Comparison of ENCODE assay signal across 8 cellular contexts in the genomic region with DNA sequence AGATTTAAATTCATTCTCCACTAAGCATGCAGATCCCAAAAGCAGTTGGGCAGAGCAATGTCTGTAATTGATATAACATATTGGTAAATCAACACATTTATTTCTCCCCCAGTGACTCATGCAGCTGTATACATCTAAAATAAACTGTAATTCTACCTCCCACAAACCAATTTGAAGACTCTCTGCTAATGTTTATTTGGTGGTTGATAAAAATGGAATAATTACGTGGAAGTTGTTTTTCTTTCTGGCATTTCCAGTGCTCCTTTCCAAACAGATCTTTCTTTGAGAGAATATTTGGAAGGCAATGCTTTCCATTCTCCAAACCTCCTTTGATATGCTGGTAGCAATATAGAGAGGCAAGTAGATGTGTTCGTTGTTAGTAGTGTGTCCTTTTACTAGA.
"Had no signal": no experiment of that assay in that cellular context is flagged by ENCODE, and none has a peak within 500 bp of the region (broad histone marks: within the 10 kb centered on the region; RNA-seq: fewer than 3 reads in every experiment).

No MANE protein-coding gene starts in this region.

- H3K9me3 Mint-ChIP-seq: GM23338 had no signal

- H3K27ac ChIP-seq: HL-60 had no signal

- H3K4me1 ChIP-seq: HAP-1 had no signal

- DNase-seq: H7, IMR-90, KG1 had no signal

- H3K27ac Mint-ChIP-seq: GM23338 had no signal

- H3K4me3 ChIP-seq: GM23338, HAP-1, K562 had no signal

- ATAC-seq: GM23338, HepG2, K562 had no signal

- H3K4me2 ChIP-seq: GM23338 had no signal

- H2AFZ ChIP-seq: GM23338 had no signal

- H3K9me3 ChIP-seq: HAP-1 had no signal

- H3K4me3 Mint-ChIP-seq: GM23338 had no signal

- H3K4me1 Mint-ChIP-seq: GM23338 had no signal

- H3K36me3 ChIP-seq: HAP-1 had no signal
